ENCODE assay signal across 1 cellular context in genomic region chr16:87382023-87382785, GRCh38.
TF ChIP-seq lines count a peak whose summit lies in the region.

No MANE protein-coding gene starts in this region.

TF ChIP-seq in HepG2, 621 proteins besides CTCF, POLR2A, EP300 and RAD21 (continued from another document and continues in another):
- TF ChIP-seq, protein P1, sequence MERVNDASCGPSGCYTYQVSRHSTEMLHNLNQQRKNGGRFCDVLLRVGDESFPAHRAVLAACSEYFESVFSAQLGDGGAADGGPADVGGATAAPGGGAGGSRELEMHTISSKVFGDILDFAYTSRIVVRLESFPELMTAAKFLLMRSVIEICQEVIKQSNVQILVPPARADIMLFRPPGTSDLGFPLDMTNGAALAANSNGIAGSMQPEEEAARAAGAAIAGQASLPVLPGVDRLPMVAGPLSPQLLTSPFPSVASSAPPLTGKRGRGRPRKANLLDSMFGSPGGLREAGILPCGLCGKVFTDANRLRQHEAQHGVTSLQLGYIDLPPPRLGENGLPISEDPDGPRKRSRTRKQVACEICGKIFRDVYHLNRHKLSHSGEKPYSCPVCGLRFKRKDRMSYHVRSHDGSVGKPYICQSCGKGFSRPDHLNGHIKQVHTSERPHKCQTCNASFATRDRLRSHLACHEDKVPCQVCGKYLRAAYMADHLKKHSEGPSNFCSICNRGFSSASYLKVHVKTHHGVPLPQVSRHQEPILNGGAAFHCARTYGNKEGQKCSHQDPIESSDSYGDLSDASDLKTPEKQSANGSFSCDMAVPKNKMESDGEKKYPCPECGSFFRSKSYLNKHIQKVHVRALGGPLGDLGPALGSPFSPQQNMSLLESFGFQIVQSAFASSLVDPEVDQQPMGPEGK (CRISPR knock-in tag; IDR thresholded peaks at IDR 0.05): peak; percentile 100
- TF ChIP-seq, protein P2, sequence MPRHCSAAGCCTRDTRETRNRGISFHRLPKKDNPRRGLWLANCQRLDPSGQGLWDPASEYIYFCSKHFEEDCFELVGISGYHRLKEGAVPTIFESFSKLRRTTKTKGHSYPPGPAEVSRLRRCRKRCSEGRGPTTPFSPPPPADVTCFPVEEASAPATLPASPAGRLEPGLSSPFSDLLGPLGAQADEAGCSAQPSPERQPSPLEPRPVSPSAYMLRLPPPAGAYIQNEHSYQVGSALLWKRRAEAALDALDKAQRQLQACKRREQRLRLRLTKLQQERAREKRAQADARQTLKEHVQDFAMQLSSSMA (CRISPR knock-in tag; IDR thresholded peaks at IDR 0.05): peak; percentile 95; the same call in 1 of the 2 replicates
- TF ChIP-seq STAT6 (CRISPR knock-in tag; IDR thresholded peaks at IDR 0.05; ENCODE audit: borderline replicate concordance) (no peak; the same call in 1 of the 2 replicates), ZSCAN25 (CRISPR knock-in tag; IDR thresholded peaks at IDR 0.05) (peak; percentile 69; the same call in 1 of the 2 replicates), ELF4 (CRISPR knock-in tag; IDR thresholded peaks at IDR 0.05; ENCODE audit: borderline replicate concordance) (peak; percentile 83), ZNF800 (CRISPR knock-in tag; IDR thresholded peaks at IDR 0.05) (peak; percentile 54; the same call in 1 of the 2 replicates), MTA3 (CRISPR knock-in tag; IDR thresholded peaks at IDR 0.05) (no peak), ZNF350 (CRISPR knock-in tag; IDR thresholded peaks at IDR 0.05; ENCODE audit: borderline replicate concordance, low read depth) (peak; percentile 37; the same call in 1 of the 2 replicates), EED (CRISPR knock-in tag; IDR thresholded peaks at IDR 0.05) (no peak), ZNF615 (CRISPR knock-in tag; IDR thresholded peaks at IDR 0.05; ENCODE audit: borderline replicate concordance) (0 out of 2 replicates have a peak, but pooled peaks have one; percentile 47), EHMT2 (IDR thresholded peaks at IDR 0.05; ENCODE audit: borderline replicate concordance, low read depth, low read length) (no peak), TOPORS (CRISPR knock-in tag; IDR thresholded peaks at IDR 0.05) (no peak; the same call in 1 of the 2 replicates), ZNF646 (CRISPR knock-in tag; IDR thresholded peaks at IDR 0.05) (no peak), IRX3 (CRISPR knock-in tag; IDR thresholded peaks at IDR 0.05; ENCODE audit: borderline replicate concordance, low read depth) (0 out of 2 replicates have a peak, but pooled peaks have one; percentile 32), ZKSCAN5 (CRISPR knock-in tag; IDR thresholded peaks at IDR 0.05) (no peak), SNAPC2 (CRISPR knock-in tag; IDR thresholded peaks at IDR 0.05) (peak; percentile 73; the same call in 1 of the 2 replicates), CENPX (CRISPR knock-in tag; IDR thresholded peaks at IDR 0.05) (no peak), TEAD2 (CRISPR knock-in tag; IDR thresholded peaks at IDR 0.05) (no peak)
- TF ChIP-seq, protein P3, sequence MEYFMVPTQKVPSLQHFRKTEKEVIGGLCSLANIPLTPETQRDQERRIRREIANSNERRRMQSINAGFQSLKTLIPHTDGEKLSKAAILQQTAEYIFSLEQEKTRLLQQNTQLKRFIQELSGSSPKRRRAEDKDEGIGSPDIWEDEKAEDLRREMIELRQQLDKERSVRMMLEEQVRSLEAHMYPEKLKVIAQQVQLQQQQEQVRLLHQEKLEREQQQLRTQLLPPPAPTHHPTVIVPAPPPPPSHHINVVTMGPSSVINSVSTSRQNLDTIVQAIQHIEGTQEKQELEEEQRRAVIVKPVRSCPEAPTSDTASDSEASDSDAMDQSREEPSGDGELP (IDR thresholded peaks at IDR 0.05; ENCODE audit: borderline replicate concordance, low read depth): peak; percentile 83
- TF ChIP-seq, protein P4, sequence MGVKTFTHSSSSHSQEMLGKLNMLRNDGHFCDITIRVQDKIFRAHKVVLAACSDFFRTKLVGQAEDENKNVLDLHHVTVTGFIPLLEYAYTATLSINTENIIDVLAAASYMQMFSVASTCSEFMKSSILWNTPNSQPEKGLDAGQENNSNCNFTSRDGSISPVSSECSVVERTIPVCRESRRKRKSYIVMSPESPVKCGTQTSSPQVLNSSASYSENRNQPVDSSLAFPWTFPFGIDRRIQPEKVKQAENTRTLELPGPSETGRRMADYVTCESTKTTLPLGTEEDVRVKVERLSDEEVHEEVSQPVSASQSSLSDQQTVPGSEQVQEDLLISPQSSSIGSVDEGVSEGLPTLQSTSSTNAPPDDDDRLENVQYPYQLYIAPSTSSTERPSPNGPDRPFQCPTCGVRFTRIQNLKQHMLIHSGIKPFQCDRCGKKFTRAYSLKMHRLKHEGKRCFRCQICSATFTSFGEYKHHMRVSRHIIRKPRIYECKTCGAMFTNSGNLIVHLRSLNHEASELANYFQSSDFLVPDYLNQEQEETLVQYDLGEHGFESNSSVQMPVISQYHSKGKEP (CRISPR knock-in tag; IDR thresholded peaks at IDR 0.05): no peak
- TF ChIP-seq, protein P5, sequence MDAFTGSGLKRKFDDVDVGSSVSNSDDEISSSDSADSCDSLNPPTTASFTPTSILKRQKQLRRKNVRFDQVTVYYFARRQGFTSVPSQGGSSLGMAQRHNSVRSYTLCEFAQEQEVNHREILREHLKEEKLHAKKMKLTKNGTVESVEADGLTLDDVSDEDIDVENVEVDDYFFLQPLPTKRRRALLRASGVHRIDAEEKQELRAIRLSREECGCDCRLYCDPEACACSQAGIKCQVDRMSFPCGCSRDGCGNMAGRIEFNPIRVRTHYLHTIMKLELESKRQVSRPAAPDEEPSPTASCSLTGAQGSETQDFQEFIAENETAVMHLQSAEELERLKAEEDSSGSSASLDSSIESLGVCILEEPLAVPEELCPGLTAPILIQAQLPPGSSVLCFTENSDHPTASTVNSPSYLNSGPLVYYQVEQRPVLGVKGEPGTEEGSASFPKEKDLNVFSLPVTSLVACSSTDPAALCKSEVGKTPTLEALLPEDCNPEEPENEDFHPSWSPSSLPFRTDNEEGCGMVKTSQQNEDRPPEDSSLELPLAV (CRISPR knock-in tag; conservative IDR thresholded peaks at IDR 0.05; ENCODE audit: low read depth): no peak
- TF ChIP-seq, protein P6, sequence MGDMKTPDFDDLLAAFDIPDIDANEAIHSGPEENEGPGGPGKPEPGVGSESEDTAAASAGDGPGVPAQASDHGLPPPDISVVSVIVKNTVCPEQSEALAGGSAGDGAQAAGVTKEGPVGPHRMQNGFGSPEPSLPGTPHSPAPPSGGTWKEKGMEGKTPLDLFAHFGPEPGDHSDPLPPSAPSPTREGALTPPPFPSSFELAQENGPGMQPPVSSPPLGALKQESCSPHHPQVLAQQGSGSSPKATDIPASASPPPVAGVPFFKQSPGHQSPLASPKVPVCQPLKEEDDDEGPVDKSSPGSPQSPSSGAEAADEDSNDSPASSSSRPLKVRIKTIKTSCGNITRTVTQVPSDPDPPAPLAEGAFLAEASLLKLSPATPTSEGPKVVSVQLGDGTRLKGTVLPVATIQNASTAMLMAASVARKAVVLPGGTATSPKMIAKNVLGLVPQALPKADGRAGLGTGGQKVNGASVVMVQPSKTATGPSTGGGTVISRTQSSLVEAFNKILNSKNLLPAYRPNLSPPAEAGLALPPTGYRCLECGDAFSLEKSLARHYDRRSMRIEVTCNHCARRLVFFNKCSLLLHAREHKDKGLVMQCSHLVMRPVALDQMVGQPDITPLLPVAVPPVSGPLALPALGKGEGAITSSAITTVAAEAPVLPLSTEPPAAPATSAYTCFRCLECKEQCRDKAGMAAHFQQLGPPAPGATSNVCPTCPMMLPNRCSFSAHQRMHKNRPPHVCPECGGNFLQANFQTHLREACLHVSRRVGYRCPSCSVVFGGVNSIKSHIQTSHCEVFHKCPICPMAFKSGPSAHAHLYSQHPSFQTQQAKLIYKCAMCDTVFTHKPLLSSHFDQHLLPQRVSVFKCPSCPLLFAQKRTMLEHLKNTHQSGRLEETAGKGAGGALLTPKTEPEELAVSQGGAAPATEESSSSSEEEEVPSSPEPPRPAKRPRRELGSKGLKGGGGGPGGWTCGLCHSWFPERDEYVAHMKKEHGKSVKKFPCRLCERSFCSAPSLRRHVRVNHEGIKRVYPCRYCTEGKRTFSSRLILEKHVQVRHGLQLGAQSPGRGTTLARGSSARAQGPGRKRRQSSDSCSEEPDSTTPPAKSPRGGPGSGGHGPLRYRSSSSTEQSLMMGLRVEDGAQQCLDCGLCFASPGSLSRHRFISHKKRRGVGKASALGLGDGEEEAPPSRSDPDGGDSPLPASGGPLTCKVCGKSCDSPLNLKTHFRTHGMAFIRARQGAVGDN (CRISPR knock-in tag; IDR thresholded peaks at IDR 0.05): no peak; the same call in 1 of the 2 replicates
